ENCODE assay signal across 23 cellular contexts in the genomic region with DNA sequence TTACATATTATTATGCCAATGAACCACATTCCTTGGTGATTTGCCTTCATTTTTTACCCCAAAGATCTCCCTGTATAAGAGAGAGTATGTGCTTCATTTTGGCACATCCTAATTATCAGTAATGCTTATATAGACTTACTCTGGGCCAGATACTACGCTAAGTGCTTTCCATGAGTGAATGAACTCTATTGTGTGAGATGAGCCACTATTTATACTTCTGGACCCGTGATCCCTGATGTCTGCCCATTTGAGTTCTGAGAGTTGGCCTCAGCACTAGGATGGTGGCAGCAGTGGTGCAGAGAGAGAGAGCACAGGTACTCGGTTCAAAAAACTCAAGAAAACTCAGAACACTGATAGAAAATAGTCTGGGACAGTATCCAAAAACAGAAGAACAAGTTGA.
"Had no signal": no experiment of that assay in that cellular context is flagged by ENCODE, and none has a peak within 500 bp of the region (broad histone marks: within the 10 kb centered on the region; RNA-seq: fewer than 3 reads in every experiment).

No MANE protein-coding gene starts in this region.

- H3K4me1 Mint-ChIP-seq: activated CD8-positive, alpha-beta memory T cell treated with anti-CD3 and anti-CD28 coated beads, Interleukin-2, amount 10 ng/mL, durations not matched to agents 7 days and 5 days had no signal

- H3K27me3 ChIP-seq: brain microvascular endothelial cell, cardiac muscle cell, Peyer's patch had no signal

- H3K9me3 Mint-ChIP-seq: activated B cell treated with CpG ODN at 0.5 μM for 24 hours; activated CD4-positive, alpha-beta T cell treated with anti-CD3 and anti-CD28 coated beads, Interleukin-2, amount 10 ng/mL, durations not matched to agents 24 days and 14 days; activated naive CD4-positive, alpha-beta T cell treated with anti-CD3 and anti-CD28 coated beads, Interleukin-2, amount 10 ng/mL, durations not matched to agents 7 days and 5 days; activated T-cell treated with anti-CD3 and anti-CD28 coated beads, Interleukin-2, amount 50 U/mL, for 24 hours had no signal

- ATAC-seq: activated CD8-positive, alpha-beta memory T cell treated with anti-CD3 and anti-CD28 coated beads, Interleukin-2, amount 10 ng/mL, durations not matched to agents 7 days and 5 days; T-helper 17 cell had no signal

- H3K36me3 ChIP-seq: brain microvascular endothelial cell, cardiac muscle cell, Peyer's patch had no signal

- H3K4me3 ChIP-seq: cardiac muscle cell, Peyer's patch had no signal

- DNase-seq: activated B cell treated with CpG ODN at 0.5 μM for 24 hours; activated CD4-positive, alpha-beta T cell treated with anti-CD3 and anti-CD28 coated beads for 1 hour; activated CD4-positive, alpha-beta T cell treated with anti-CD3 and anti-CD28 coated beads, Interleukin-2, amount 10 ng/mL, durations not matched to agents 24 days and 14 days; activated CD4-positive, alpha-beta T cell treated with anti-CD3 and anti-CD28 coated beads, Interleukin-2, amount 50 U/mL, for 48 hours; activated CD8-positive, alpha-beta memory T cell treated with anti-CD3 and anti-CD28 coated beads, Interleukin-2, amount 10 ng/mL, durations not matched to agents 7 days and 5 days; activated gamma-delta T cell treated with Interleukin-2 at 50 U/mL for 16 hours; activated naive CD4-positive, alpha-beta T cell treated with anti-CD3 and anti-CD28 coated beads, Interleukin-2, amount 10 ng/mL, durations not matched to agents 7 days and 5 days; activated naive CD8-positive, alpha-beta T cell treated with anti-CD3 and anti-CD28 coated beads for 36 hours; brain microvascular endothelial cell; NCI-H1105; NCI-H1436; NCI-H1694 treated with DMSO at 0.1 percent for 48 hours; NCI-H2029 treated with DMSO at 0.1 percent for 48 hours; NCI-H510A treated with DMSO at 0.1 percent for 48 hours; NCI-H69; NK-92 treated with Interleukin-12 subunit alpha and Interleukin-12 subunit beta, amount 100 ng/mL, for 24 hours; OCI-M1; SHP77 treated with DMSO at 0.1 percent for 48 hours; T-helper 17 cell; T-helper 9 cell had no signal

- H3K9me3 ChIP-seq: Peyer's patch had no signal

- H3K27ac ChIP-seq: brain microvascular endothelial cell, cardiac muscle cell, Peyer's patch had no signal

- H3K27me3 Mint-ChIP-seq: activated B cell treated with CpG ODN at 0.5 μM for 24 hours; activated CD4-positive, alpha-beta T cell treated with anti-CD3 and anti-CD28 coated beads, Interleukin-2, amount 10 ng/mL, durations not matched to agents 24 days and 14 days; activated CD8-positive, alpha-beta memory T cell treated with anti-CD3 and anti-CD28 coated beads, Interleukin-2, amount 10 ng/mL, durations not matched to agents 7 days and 5 days; activated naive CD4-positive, alpha-beta T cell treated with anti-CD3 and anti-CD28 coated beads, Interleukin-2, amount 10 ng/mL, durations not matched to agents 7 days and 5 days; activated naive CD8-positive, alpha-beta T cell treated with anti-CD3 and anti-CD28 coated beads for 36 hours; activated T-cell treated with anti-CD3 and anti-CD28 coated beads, Interleukin-2, amount 50 U/mL, for 24 hours; T-helper 17 cell had no signal

- H3K27ac Mint-ChIP-seq: activated B cell treated with CpG ODN at 0.5 μM for 24 hours; activated CD8-positive, alpha-beta memory T cell treated with anti-CD3 and anti-CD28 coated beads, Interleukin-2, amount 10 ng/mL, durations not matched to agents 7 days and 5 days; activated naive CD4-positive, alpha-beta T cell treated with anti-CD3 and anti-CD28 coated beads, Interleukin-2, amount 10 ng/mL, durations not matched to agents 7 days and 5 days; activated naive CD8-positive, alpha-beta T cell treated with anti-CD3 and anti-CD28 coated beads for 36 hours; activated T-cell treated with anti-CD3 and anti-CD28 coated beads, Interleukin-2, amount 50 U/mL, for 24 hours; T-helper 17 cell had no signal

- H3K4me3 Mint-ChIP-seq: activated B cell treated with CpG ODN at 0.5 μM for 24 hours; activated CD4-positive, alpha-beta T cell treated with anti-CD3 and anti-CD28 coated beads, Interleukin-2, amount 10 ng/mL, durations not matched to agents 24 days and 14 days; activated CD8-positive, alpha-beta memory T cell treated with anti-CD3 and anti-CD28 coated beads, Interleukin-2, amount 10 ng/mL, durations not matched to agents 7 days and 5 days; activated naive CD4-positive, alpha-beta T cell treated with anti-CD3 and anti-CD28 coated beads, Interleukin-2, amount 10 ng/mL, durations not matched to agents 7 days and 5 days; activated naive CD8-positive, alpha-beta T cell treated with anti-CD3 and anti-CD28 coated beads for 36 hours; activated T-cell treated with anti-CD3 and anti-CD28 coated beads, Interleukin-2, amount 50 U/mL, for 24 hours; T-helper 17 cell had no signal
